ENCODE assay signal across 8 cellular contexts in the genomic region with DNA sequence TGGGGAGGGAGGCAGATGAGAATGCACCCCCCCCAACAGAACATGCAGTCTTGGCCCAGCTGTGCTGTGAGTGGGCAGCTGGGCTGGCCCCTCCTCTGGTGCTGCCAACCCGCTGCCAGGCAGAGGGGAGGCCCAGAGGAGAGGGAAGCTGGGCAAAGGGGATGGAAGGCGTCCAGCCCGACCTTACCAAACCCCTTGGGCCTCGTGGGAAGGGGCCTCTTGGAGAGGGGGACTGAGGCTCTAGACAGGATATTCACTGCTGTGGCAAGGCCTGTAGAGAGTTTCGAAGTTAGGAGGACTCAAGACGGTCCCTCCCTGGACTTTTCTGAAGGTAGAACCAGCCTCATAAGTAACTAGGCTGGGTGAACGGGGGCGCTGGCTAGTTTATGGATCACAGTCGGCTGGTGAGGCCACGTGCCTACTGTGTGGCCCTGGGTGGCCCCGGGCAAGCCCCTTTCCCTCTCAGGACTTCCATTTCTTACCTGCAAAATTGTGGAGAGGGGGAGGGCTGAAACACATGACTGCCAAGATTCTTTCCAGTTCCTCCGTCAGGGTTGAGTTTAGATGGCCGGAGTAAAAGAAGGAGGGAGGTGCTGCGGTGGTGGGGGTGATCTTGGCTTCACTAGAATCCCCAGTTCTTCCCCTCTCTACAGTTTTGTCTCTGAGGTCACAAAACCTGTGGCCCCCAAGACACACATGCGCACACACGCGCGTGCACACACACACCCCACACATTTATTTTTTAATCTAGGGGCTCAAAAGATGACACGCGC. TPM values are rescaled to one million over a fixed set of nuclear protein-coding genes. Genes with fewer than 3 reads are reported as not detected.
A peak's percentile ranks its signal among the peaks of the same experiment; 100 is the strongest.
DNase-seq lines count a peak whose midpoint lies in the region; ATAC-seq, FAIRE-seq and TF ChIP-seq lines count a peak whose summit lies in the region.

No MANE protein-coding gene starts in this region.

- H3K4me2 ChIP-seq in K562 (ENCODE audit: insufficient read depth, low read length) (peak overlapping the region; percentile 88), keratinocyte (ENCODE audit: control insufficient read depth, extremely low read depth, insufficient read depth, low read depth, low read length) (peak overlapping the region; percentile 66)

- H3K4me3 Mint-ChIP-seq in activated CD4-positive, alpha-beta T cell treated with anti-CD3 and anti-CD28 coated beads for 36 hours: peak overlapping the region; percentile 81

- H3K27me3 ChIP-seq in K562 (ENCODE audit: control insufficient read depth in 2 of 2, insufficient read depth in 2 of 2, low read length in 2 of 2): no peaks in the 10 kb centered on the region
- H3K27me3 ChIP-seq in keratinocyte (ENCODE audit: control insufficient read depth, extremely low read depth, insufficient read depth, low read length): peaks cover 29% of the 10 kb centered on the region

- dilution Hi-C loops in keratinocyte (cut with MboI; ENCODE audit: extremely low pct_ligation_motif_present, low sequenced_read_pairs): no loop called here

- H3K4me1 ChIP-seq in K562 (replicated peaks in 1 of 2; ENCODE audit: control insufficient read depth in 2 of 2, insufficient read depth in 2 of 2, low read length in 2 of 2) (peaks cover 40 to 66% of the 10 kb centered on the region in 2 experiments), keratinocyte (ENCODE audit: control insufficient read depth, extremely low read depth, insufficient read depth, low read length) (peaks cover 14% of the 10 kb centered on the region)

- in situ Hi-C loops in K562 (cut with MboI): no loop called here

- peak; percentile 37 for ATAC-seq in activated CD4-positive, alpha-beta T cell treated with anti-CD3 and anti-CD28 coated beads for 36 hours
- peak; percentile 21 for ATAC-seq in SK-N-SH treated with all-trans-retinoic acid at 6 μM for 48 hours
- no peak; the same call in 2 of the 3 replicates for ATAC-seq in K562
- ATAC-seq in GM21723 (IDR thresholded peaks at IDR 0.05; ENCODE audit: unreplicated experiment): no peak
- no peak for ATAC-seq in HG03039 (IDR thresholded peaks at IDR 0.05; ENCODE audit: unreplicated experiment)

- H3K9me3 Mint-ChIP-seq in activated CD4-positive, alpha-beta T cell treated with anti-CD3 and anti-CD28 coated beads for 36 hours (ENCODE audit: low read depth): no peaks in the 10 kb centered on the region

- no peak for TF ChIP-seq EP300 in K562 (IDR thresholded peaks at IDR 0.05; ENCODE audit: low read length)

- H2AFZ ChIP-seq in K562 (ENCODE audit: low read depth, low read length): peak overlapping the region; percentile 40; the same call in 1 of the 2 replicates
- no peak overlapping the region for H2AFZ ChIP-seq in keratinocyte (ENCODE audit: control insufficient read depth, low read length)

- peak overlapping the region; percentile 83 to 97 for H3K9ac ChIP-seq in K562 (ENCODE audit: insufficient read depth in 1 of 2, low read depth in 2 of 2, low read length in 2 of 2)
- peak overlapping the region; percentile 24 for H3K9ac ChIP-seq in keratinocyte (ENCODE audit: control insufficient read depth, extremely low read depth, insufficient read depth, low read length)

- no peaks in the 10 kb centered on the region for H4K20me1 ChIP-seq in K562 (replicated peaks; ENCODE audit: control insufficient read depth, insufficient read depth, low read length)
- no peaks in the 10 kb centered on the region for H4K20me1 ChIP-seq in keratinocyte (ENCODE audit: control insufficient read depth, extremely low read depth, insufficient read depth, low read length)

- H3K27ac ChIP-seq in K562 (ENCODE audit: extremely low read depth, low read depth, low read length) (peak overlapping the region; percentile 78), keratinocyte (ENCODE audit: control insufficient read depth, insufficient read depth, low read length) (no peak overlapping the region)

- peak overlapping the region; percentile 92 for H3K27ac Mint-ChIP-seq in activated CD4-positive, alpha-beta T cell treated with anti-CD3 and anti-CD28 coated beads for 36 hours

- TF ChIP-seq POLR2A in K562 (conservative IDR thresholded peaks at IDR 0.05): no peak; the same call in none of the 2 replicates

- DNase-seq in activated CD4-positive, alpha-beta T cell treated with anti-CD3 and anti-CD28 coated beads for 36 hours: peak; percentile 74
- no peak for DNase-seq in activated CD4-positive, alpha-beta T cell treated with anti-CD3 and anti-CD28 coated beads for 1 hour
- DNase-seq in K562 (ENCODE audit: extremely low read depth in 1 of 4, low spot score in 3 of 4) (peak in 2 of 4 experiments; percentile 33 to 70), keratinocyte (ENCODE audit: low read depth, low spot score) (no peak)
- DNase-seq in stimulated activated CD4-positive, alpha-beta T cell treated with anti-CD3 and anti-CD28 coated beads, Interleukin-1b, Interleukin-23, amount 100 ng/mL, for 4 hours (ENCODE audit: low read depth in 2 of 2): peak; percentile 35 to 56

- H3K9me3 ChIP-seq in K562 (replicated peaks; ENCODE audit: control insufficient read depth, insufficient read depth, low read depth, low read length) (no peaks in the 10 kb centered on the region), keratinocyte (ENCODE audit: control insufficient read depth, low read depth, low read length) (no peaks in the 10 kb centered on the region)

- H3K36me3 Mint-ChIP-seq in activated CD4-positive, alpha-beta T cell treated with anti-CD3 and anti-CD28 coated beads for 36 hours (ENCODE audit: low read depth): peaks cover 52% of the 10 kb centered on the region

- POLR2A ChIA-PET in activated CD4-positive, alpha-beta T cell treated with anti-CD3 and anti-CD28 coated beads for 36 hours (lab: Charles Lee): interaction anchor here (0.8 to 5.4 kb wide), 8 partner anchors 10 to 101 kb away, joined by 3 to 44 read pairs (median 7); a partner anchor contains a TSS
- POLR2A ChIA-PET in K562 (lab: Yijun Ruan, JAX): interaction anchor here (0.6 to 2.9 kb wide), 15 partner anchors 8 to 278 kb away, joined by 3 to 15 read pairs (median 4); no protein-coding TSS in a partner anchor

- H3K9me1 ChIP-seq in K562 (ENCODE audit: control insufficient read depth, insufficient read depth, low read length): no peaks in the 10 kb centered on the region
- no peaks in the 10 kb centered on the region for H3K9me1 ChIP-seq in keratinocyte (ENCODE audit: control insufficient read depth, extremely low read depth, insufficient read depth, low read length)

- H3K4me3 ChIP-seq in K562 (peak overlapping the region; percentile 88), keratinocyte (ENCODE audit: control insufficient read depth in 2 of 3, extremely low read depth in 1 of 3, insufficient read depth in 2 of 3, low read depth in 1 of 3, low read length in 3 of 3) (peak overlapping the region in 2 of 3 experiments; percentile 41 to 54)

- H3K36me3 ChIP-seq in K562 (ENCODE audit: control insufficient read depth, insufficient read depth, low read length) (peaks cover 61% of the 10 kb centered on the region), keratinocyte (ENCODE audit: control insufficient read depth in 2 of 2, extremely low read depth in 1 of 2, insufficient read depth in 2 of 2, low read length in 2 of 2) (no peaks in the 10 kb centered on the region)

- TF ChIP-seq RAD21 in K562 (CRISPR knock-in tag; conservative IDR thresholded peaks at IDR 0.05 in 1 of 2, IDR thresholded peaks at IDR 0.05 in 1 of 2): no peak

- TF ChIP-seq CTCF in K562 (IDR thresholded peaks at IDR 0.05 in 2 of 3, conservative IDR thresholded peaks at IDR 0.05 in 1 of 3; ENCODE audit: insufficient read depth in 2 of 3, low read depth in 1 of 3, low read length in 3 of 3): no peak
- TF ChIP-seq CTCF in keratinocyte (optimal IDR thresholded peaks at IDR 0.05 in 1 of 3, IDR thresholded peaks at IDR 0.05 in 1 of 3, conservative IDR thresholded peaks at IDR 0.05 in 1 of 3; ENCODE audit: extremely low read depth in 1 of 3, insufficient read depth in 2 of 3, low read length in 3 of 3): no peak

- intact Hi-C loops in activated CD4-positive, alpha-beta T cell treated with anti-CD3 and anti-CD28 coated beads for 36 hours (cut with DNase I, micrococcal nuclease): loop anchor here (1.0 to 5.0 kb wide), 11 partner anchors 10 to 320 kb away; a partner anchor contains a TSS
- intact Hi-C loops in K562 (cut with micrococcal nuclease): loop anchor here (2.0 kb wide), 1 partner anchor 25 kb away; no protein-coding TSS in a partner anchor

- H3K79me2 ChIP-seq in K562 (ENCODE audit: control insufficient read depth, insufficient read depth, low read length) (peaks cover 100% of the 10 kb centered on the region), keratinocyte (ENCODE audit: control insufficient read depth, insufficient read depth, low read length) (no peaks in the 10 kb centered on the region)

- no TSS peak for BruUV-seq in K562 (replicated peaks; lab: Mats Ljungman, UMichigan)

- peaks cover 66% of the 10 kb centered on the region for H3K4me1 Mint-ChIP-seq in activated CD4-positive, alpha-beta T cell treated with anti-CD3 and anti-CD28 coated beads for 36 hours

- FAIRE-seq in K562 (lab: Jason Lieb, UNC): peak; percentile 55
- no peak for FAIRE-seq in keratinocyte (lab: Jason Lieb, UNC)

- H3K27me3 Mint-ChIP-seq in activated CD4-positive, alpha-beta T cell treated with anti-CD3 and anti-CD28 coated beads for 36 hours: no peaks in the 10 kb centered on the region

- 0% methylated on average over 15 of the region's 20 CpGs for WGBS in K562 (ENCODE audit: insufficient coverage, low coverage, missing lambda C conversion rate)

- CTCF ChIA-PET in activated CD4-positive, alpha-beta T cell treated with anti-CD3 and anti-CD28 coated beads for 36 hours (lab: Charles Lee): interaction anchor here (0.5 to 9.3 kb wide), 6 partner anchors 10 to 144 kb away, joined by 3 to 55 read pairs (median 4); no protein-coding TSS in a partner anchor
- CTCF ChIA-PET in K562 (lab: Yijun Ruan, JAX; ENCODE audit: low intra/inter-chr PET ratio): no interaction called here

RNA-seq across cellular contexts. Expression of a gene that starts 0.8 kb away (rescaled TPM):
- total RNA-seq in activated CD4-positive, alpha-beta T cell treated with anti-CD3 and anti-CD28 coated beads for 36 hours: 100 to 1,000 TPM; 178 to 203 TPM
- total RNA-seq in K562 (2011; cell fraction: chromatin; rRNA removed; ENCODE audit: low replicate concordance): 251 and 757 TPM in 2 replicates
- 428 and 505 TPM in 2 replicates for total RNA-seq in K562 (2011; cell fraction: nucleolus; rRNA removed)
- 262 and 311 TPM in 2 replicates for total RNA-seq in K562 (2011; cell fraction: nucleoplasm; rRNA removed)
- total RNA-seq in K562 (2014; rRNA removed) (391 and 467 TPM in 2 replicates), K562 (2014; rRNA removed; fragmentation: Illumina TruSeq; extraction: Trizol) (156 and 174 TPM in 2 replicates), K562 (2015; rRNA removed; fragmentation: Illumina TruSeq; extraction: Trizol) (177 and 195 TPM in 2 replicates), K562 (2021) (377 and 414 TPM in 2 replicates)
- polyA plus RNA-seq in K562 (2011; rRNA removed) (131 and 196 TPM in 2 replicates), K562 (2014; fragmentation: Illumina TruSeq; extraction: Trizol) (379 and 415 TPM in 2 replicates), K562 (2014; fragmentation: Nextera tagmentation; extraction: Ambion mirVana) (10 to 100 TPM; 79.9 to 81.8 TPM), K562 (2014; rRNA removed) (239 and 248 TPM in 2 replicates), keratinocyte (0.28 to 0.53 TPM (median 0.51 TPM) in 3 replicates)
- polyA plus RNA-seq in K562 (2011; cell fraction: cytosol; rRNA removed): 76.7 and 247 TPM in 2 replicates
- 268 and 853 TPM in 2 replicates for polyA plus RNA-seq in K562 (2011; cell fraction: nucleus; rRNA removed)
- polyA plus RNA-seq in K562 (2012): 303 and 408 TPM in 2 replicates
- polyA minus RNA-seq in K562 (2011; rRNA and poly(A)+ RNA removed): 114 and 250 TPM in 2 replicates
- 124 and 299 TPM in 2 replicates for polyA minus RNA-seq in K562 (2011; cell fraction: cytosol; rRNA and poly(A)+ RNA removed)
- polyA minus RNA-seq in K562 (2011; cell fraction: nucleus; rRNA and poly(A)+ RNA removed): 105 and 217 TPM in 2 replicates
- 1.7 TPM for polyA plus RNA-seq in keratinocyte (2011; ENCODE audit: low read depth)
- 0.32 and 0.61 TPM in 2 replicates for polyA plus RNA-seq in keratinocyte (2011; cell fraction: cytosol; rRNA removed)
- polyA plus RNA-seq in keratinocyte (2011; cell fraction: nucleus; rRNA removed): 0.64 and 1.2 TPM in 2 replicates
- polyA plus RNA-seq in keratinocyte (2012; ENCODE audit: low replicate concordance): 0.39 and 2.2 TPM in 2 replicates
- 0.43 to 2.8 TPM (median 0.77 TPM) in 3 replicates for polyA minus RNA-seq in keratinocyte
- 1.2 TPM for polyA minus RNA-seq in keratinocyte (2011; cell fraction: cytosol; rRNA and poly(A)+ RNA removed)
- 0.74 and 3.1 TPM in 2 replicates for polyA minus RNA-seq in keratinocyte (2011; cell fraction: nucleus; rRNA and poly(A)+ RNA removed)

RNA-seq across cellular contexts. Expression of a gene that starts 11.3 kb away (rescaled TPM):
- 100 to 1,000 TPM; 162 to 203 TPM for total RNA-seq in activated CD4-positive, alpha-beta T cell treated with anti-CD3 and anti-CD28 coated beads for 36 hours
- total RNA-seq in K562 (2011; cell fraction: chromatin; rRNA removed; ENCODE audit: low replicate concordance): 425 and 510 TPM in 2 replicates
- 258 and 266 TPM in 2 replicates for total RNA-seq in K562 (2011; cell fraction: nucleolus; rRNA removed)
- total RNA-seq in K562 (2011; cell fraction: nucleoplasm; rRNA removed): 265 and 278 TPM in 2 replicates
- total RNA-seq in K562 (2014; rRNA removed) (92.4 and 113 TPM in 2 replicates), K562 (2014; rRNA removed; fragmentation: Illumina TruSeq; extraction: Trizol) (75.5 and 75.7 TPM in 2 replicates), K562 (2015; rRNA removed; fragmentation: Illumina TruSeq; extraction: Trizol) (63.5 and 65.2 TPM in 2 replicates), K562 (2021) (134 TPM in 2 replicates)
- polyA plus RNA-seq in K562 (2011; rRNA removed) (147 and 176 TPM in 2 replicates), K562 (2014; fragmentation: Illumina TruSeq; extraction: Trizol) (117 and 130 TPM in 2 replicates), K562 (2014; fragmentation: Nextera tagmentation; extraction: Ambion mirVana) (10 to 100 TPM; 20.8 to 23.5 TPM), K562 (2014; rRNA removed) (109 and 124 TPM in 2 replicates), keratinocyte (10.9 to 16.1 TPM (median 12.4 TPM) in 3 replicates)
- polyA plus RNA-seq in K562 (2011; cell fraction: cytosol; rRNA removed): 94.2 and 122 TPM in 2 replicates
- polyA plus RNA-seq in K562 (2011; cell fraction: nucleus; rRNA removed): 190 and 298 TPM in 2 replicates
- 79.5 and 138 TPM in 2 replicates for polyA plus RNA-seq in K562 (2012)
- 101 and 127 TPM in 2 replicates for polyA minus RNA-seq in K562 (2011; rRNA and poly(A)+ RNA removed)
- polyA minus RNA-seq in K562 (2011; cell fraction: cytosol; rRNA and poly(A)+ RNA removed): 79.7 and 81.7 TPM in 2 replicates
- 54.4 and 60.3 TPM in 2 replicates for polyA minus RNA-seq in K562 (2011; cell fraction: nucleus; rRNA and poly(A)+ RNA removed)
- 7.1 TPM for polyA plus RNA-seq in keratinocyte (2011; ENCODE audit: low read depth)
- polyA plus RNA-seq in keratinocyte (2011; cell fraction: cytosol; rRNA removed): 7.8 and 11.7 TPM in 2 replicates
- polyA plus RNA-seq in keratinocyte (2011; cell fraction: nucleus; rRNA removed): 30.5 and 32.6 TPM in 2 replicates
- polyA plus RNA-seq in keratinocyte (2012; ENCODE audit: low replicate concordance): 8.2 and 9.9 TPM in 2 replicates
- polyA minus RNA-seq in keratinocyte: 11.5 to 18.1 TPM (median 13.1 TPM) in 3 replicates
- 16.9 TPM for polyA minus RNA-seq in keratinocyte (2011; cell fraction: cytosol; rRNA and poly(A)+ RNA removed)
- 11.2 and 13.8 TPM in 2 replicates for polyA minus RNA-seq in keratinocyte (2011; cell fraction: nucleus; rRNA and poly(A)+ RNA removed)

Comparison
In these comparisons a context has a peak if more than half of its experiments do, and no peak if none do; other contexts are left out.
1. DNase-seq: peak in activated CD4-positive, alpha-beta T cell treated with anti-CD3 and anti-CD28 coated beads for 36 hours (single experiment) and stimulated activated CD4-positive, alpha-beta T cell treated with anti-CD3 and anti-CD28 coated beads, Interleukin-1b, Interleukin-23, amount 100 ng/mL, for 4 hours (2 of 2); none in activated CD4-positive, alpha-beta T cell treated with anti-CD3 and anti-CD28 coated beads for 1 hour (single experiment) and keratinocyte (single experiment).
2. ATAC-seq: peak in activated CD4-positive, alpha-beta T cell treated with anti-CD3 and anti-CD28 coated beads for 36 hours (single experiment) and SK-N-SH treated with all-trans-retinoic acid at 6 μM for 48 hours (single experiment); none in K562 (single experiment), GM21723 (single experiment) and HG03039 (single experiment).